17 cellular contexts compared by ENCODE assay signal in the genomic region with DNA sequence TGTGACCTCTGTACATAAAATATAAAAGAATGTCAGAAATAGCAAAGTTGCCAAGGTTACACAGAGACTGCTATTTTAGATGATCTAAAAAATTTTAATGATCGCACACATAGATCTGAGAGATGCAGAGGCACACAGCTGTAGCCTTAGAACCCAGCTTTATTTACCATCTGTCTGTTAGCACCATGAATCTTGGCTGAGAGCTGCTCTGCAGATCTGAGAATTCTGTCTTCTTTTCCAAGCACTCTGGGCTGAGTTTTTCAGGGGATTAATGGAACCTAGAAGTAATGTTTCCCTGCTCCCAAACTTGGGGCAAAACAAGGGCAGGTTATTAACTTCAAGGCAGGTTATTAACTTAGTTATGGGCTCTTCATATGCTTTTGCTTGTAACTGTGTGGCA.
DNase-seq lines count a peak whose midpoint lies in the region; ATAC-seq, FAIRE-seq and TF ChIP-seq lines count a peak whose summit lies in the region.
"Had no signal": no experiment of that assay in that cellular context is flagged by ENCODE, and none has a peak within 500 bp of the region (broad histone marks: within the 10 kb centered on the region; RNA-seq: fewer than 3 reads in every experiment).

No MANE protein-coding gene starts in this region.

- WGBS in HepG2 (ENCODE audit: low lambda C conversion rate) = 45% methylated on average over 1 of the region's 1 CpG
- WGBS in right lobe of liver (ENCODE audit: insufficient coverage, low coverage, low lambda C conversion rate, missing lambda C conversion rate) = 79% methylated on average over 1 of the region's 1 CpG

- DNase-seq in HepG2 (ENCODE audit: low spot score) = no peak
- DNase-seq in right lobe of liver = no peak
- DNase-seq in brain microvascular endothelial cell = no peak
- no peak for DNase-seq in nephron progenitor cell
- no peak for DNase-seq in vagina (ENCODE audit: extremely low spot score in 2 of 2)
- no peak for DNase-seq in GM20000 (ENCODE audit: low spot score)
- no peak for DNase-seq in DMS153 (lab: John Stamatoyannopoulos, UW)
- no peak for DNase-seq in D341Med (ENCODE audit: low spot score)
- DNase-seq: activated CD4-positive, CD25-positive, alpha-beta regulatory T cell treated with anti-CD3 and anti-CD28 coated beads, Interleukin-2, amount 50 U/mL, for 72 hours; NCI-H524 treated with DMSO at 0.1 percent for 48 hours; transverse colon had no signal

- H3K4me1 ChIP-seq in HepG2 (ENCODE audit: insufficient read depth, low read length) (no peaks in the 10 kb centered on the region), right lobe of liver (no peaks in the 10 kb centered on the region), vagina (peaks cover 43% of the 10 kb centered on the region)
- H3K4me1 ChIP-seq: transverse colon had no signal

- no peak for ATAC-seq in HepG2
- no peak for ATAC-seq in right lobe of liver
- ATAC-seq: natural killer cell treated with Interleukin-12 subunit alpha and Interleukin-12 subunit beta and Interleukin-15 and Interleukin-18, amount 100 ng/mL, for 72 hours; stimulated activated memory B cell treated with anti-CD40 and anti-IgM and Interleukin-4, amounts not matched to agents 10 μg/mL and 1 μg/mL and 100 μg/mL, for 72 hours had no signal

- no peak for TF ChIP-seq RAD21 in HepG2 (CRISPR knock-in tag; IDR thresholded peaks at IDR 0.05)

- intact Hi-C loops in HepG2 (cut with micrococcal nuclease; ENCODE audit: unreplicated experiment) (no loop called here), right lobe of liver (cut with DNase I) (no loop called here), vagina (cut with DNase I) (no loop called here)

- H3K27me3 Mint-ChIP-seq in nephron progenitor cell (ENCODE audit: low read depth, poor library complexity) = no peaks in the 10 kb centered on the region
- H3K27me3 Mint-ChIP-seq: memory B cell; stimulated activated memory B cell treated with anti-CD40 and anti-IgM and Interleukin-4, amounts not matched to agents 10 μg/mL and 1 μg/mL and 100 μg/mL, for 72 hours had no signal

- H3K4me3 Mint-ChIP-seq in nephron progenitor cell = no peak overlapping the region
- H3K4me3 Mint-ChIP-seq: memory B cell; natural killer cell treated with Interleukin-12 subunit alpha and Interleukin-12 subunit beta and Interleukin-15 and Interleukin-18, amount 100 ng/mL, for 72 hours; stimulated activated memory B cell treated with anti-CD40 and anti-IgM and Interleukin-4, amounts not matched to agents 10 μg/mL and 1 μg/mL and 100 μg/mL, for 72 hours had no signal

- no peaks in the 10 kb centered on the region for H3K79me2 ChIP-seq in HepG2 (ENCODE audit: insufficient read depth, low read length)

- in situ Hi-C loops in HepG2 (cut with HindIII; ENCODE audit: extremely low pct_ligation_motif_present, low pct_unique_long_range_greater_than_20kb) (no loop called here), brain microvascular endothelial cell (cut with HindIII; ENCODE audit: low pct_ligation_motif_present, low sequenced_read_pairs) (no loop called here)

- POLR2A ChIA-PET in HepG2 (lab: Yijun Ruan, JAX) = no interaction called here

- TF ChIP-seq CTCF in HepG2 (CRISPR knock-in tag; IDR thresholded peaks at IDR 0.05) (no peak), right lobe of liver (IDR thresholded peaks at IDR 0.05) (no peak), brain microvascular endothelial cell (IDR thresholded peaks at IDR 0.05; ENCODE audit: low read depth, low read length, missing control alignments) (no peak), nephron progenitor cell (IDR thresholded peaks at IDR 0.05) (no peak), vagina (IDR thresholded peaks at IDR 0.05) (no peak), GM20000 (IDR thresholded peaks at IDR 0.05; ENCODE audit: extremely low read depth, missing control alignments) (no peak)

- peak; percentile 65 for FAIRE-seq in HepG2 (lab: Jason Lieb, UNC)
- FAIRE-seq: A204.1, GM12892 had no signal

- no peak overlapping the region for H2AFZ ChIP-seq in HepG2 (ENCODE audit: low read length)

- H3K4me3 ChIP-seq in HepG2 (replicated peaks in 1 of 3; ENCODE audit: insufficient read depth in 1 of 3, low read depth in 2 of 3, low read length in 3 of 3) (no peak overlapping the region), right lobe of liver (no peak overlapping the region), brain microvascular endothelial cell (ENCODE audit: low read depth, low read length) (no peak overlapping the region), vagina (no peak overlapping the region)
- H3K4me3 ChIP-seq: transverse colon had no signal

- H3K36me3 Mint-ChIP-seq in nephron progenitor cell (ENCODE audit: low read depth) = no peaks in the 10 kb centered on the region
- H3K36me3 Mint-ChIP-seq: memory B cell; natural killer cell treated with Interleukin-12 subunit alpha and Interleukin-12 subunit beta and Interleukin-15 and Interleukin-18, amount 100 ng/mL, for 72 hours; stimulated activated memory B cell treated with anti-CD40 and anti-IgM and Interleukin-4, amounts not matched to agents 10 μg/mL and 1 μg/mL and 100 μg/mL, for 72 hours had no signal

- H3K9me3 ChIP-seq in HepG2 (ENCODE audit: low read length) (no peaks in the 10 kb centered on the region), right lobe of liver (no peaks in the 10 kb centered on the region), vagina (no peaks in the 10 kb centered on the region)
- H3K9me3 ChIP-seq: transverse colon had no signal

- H3K36me3 ChIP-seq in HepG2 (replicated peaks in 1 of 2; ENCODE audit: control insufficient read depth in 1 of 2, insufficient read depth in 2 of 2, low read length in 2 of 2) = no peaks in the 10 kb centered on the region
- no peaks in the 10 kb centered on the region for H3K36me3 ChIP-seq in right lobe of liver
- no peaks in the 10 kb centered on the region for H3K36me3 ChIP-seq in brain microvascular endothelial cell (replicated peaks)
- H3K36me3 ChIP-seq in vagina = no peaks in the 10 kb centered on the region
- H3K36me3 ChIP-seq: transverse colon had no signal

- H3K4me2 ChIP-seq in HepG2 (ENCODE audit: low read depth, low read length) = no peak overlapping the region

- TF ChIP-seq EP300 in HepG2 (IDR thresholded peaks at IDR 0.05; ENCODE audit: low read depth in 2 of 2, low read length in 2 of 2) (no peak), HepG2 (CRISPR knock-in tag; IDR thresholded peaks at IDR 0.05; ENCODE audit: borderline replicate concordance) (no peak)

- H4K20me1 ChIP-seq in HepG2 (ENCODE audit: insufficient read depth, low read length) = no peaks in the 10 kb centered on the region

- TF ChIP-seq POLR2A in HepG2 (IDR thresholded peaks at IDR 0.05; ENCODE audit: insufficient read depth in 1 of 2, low read depth in 2 of 2, low read length in 2 of 2) (no peak), right lobe of liver (IDR thresholded peaks at IDR 0.05) (no peak), vagina (IDR thresholded peaks at IDR 0.05) (no peak)

- BruUV-seq in HepG2 (replicated peaks; lab: Mats Ljungman, UMichigan) = no TSS peak

- H3K27me3 ChIP-seq in HepG2 (ENCODE audit: control insufficient read depth in 1 of 2, insufficient read depth in 2 of 2, low read length in 2 of 2) = 0 out of 5 replicates have a peak, but pooled peaks cover 0 to 9% of the 10 kb centered on the region in 2 experiments
- no peaks in the 10 kb centered on the region for H3K27me3 ChIP-seq in right lobe of liver
- no peaks in the 10 kb centered on the region for H3K27me3 ChIP-seq in brain microvascular endothelial cell (replicated peaks)
- no peaks in the 10 kb centered on the region for H3K27me3 ChIP-seq in vagina
- H3K27me3 ChIP-seq: transverse colon had no signal

- H3K9ac ChIP-seq in HepG2 (ENCODE audit: insufficient read depth, low read depth, low read length) = no peak overlapping the region

- peaks cover 15% of the 10 kb centered on the region for H3K4me1 Mint-ChIP-seq in nephron progenitor cell
- H3K4me1 Mint-ChIP-seq: memory B cell; stimulated activated memory B cell treated with anti-CD40 and anti-IgM and Interleukin-4, amounts not matched to agents 10 μg/mL and 1 μg/mL and 100 μg/mL, for 72 hours had no signal

- H3K27ac ChIP-seq in HepG2 (ENCODE audit: extremely low read length, insufficient read depth, low read length) (no peak overlapping the region), right lobe of liver (no peak overlapping the region), brain microvascular endothelial cell (peak overlapping the region; percentile 55), vagina (peak overlapping the region; percentile 45)
- H3K27ac ChIP-seq: C4-2B had no signal

- CTCF ChIA-PET in HepG2 (lab: Yijun Ruan, JAX; ENCODE audit: low intra/inter-chr PET ratio, low total read pairs) = no interaction called here

- no peaks in the 10 kb centered on the region for H3K9me3 Mint-ChIP-seq in nephron progenitor cell

- H3K27ac Mint-ChIP-seq in nephron progenitor cell = peak overlapping the region; percentile 73
- H3K27ac Mint-ChIP-seq: memory B cell; natural killer cell treated with Interleukin-12 subunit alpha and Interleukin-12 subunit beta and Interleukin-15 and Interleukin-18, amount 100 ng/mL, for 72 hours; stimulated activated memory B cell treated with anti-CD40 and anti-IgM and Interleukin-4, amounts not matched to agents 10 μg/mL and 1 μg/mL and 100 μg/mL, for 72 hours had no signal

TF ChIP-seq in HepG2, 621 proteins besides CTCF, POLR2A, EP300 and RAD21 (continues in another document):
- TF ChIP-seq ZBTB7A (CRISPR knock-in tag; IDR thresholded peaks at IDR 0.05) = no peak
- TF ChIP-seq, protein P1, sequence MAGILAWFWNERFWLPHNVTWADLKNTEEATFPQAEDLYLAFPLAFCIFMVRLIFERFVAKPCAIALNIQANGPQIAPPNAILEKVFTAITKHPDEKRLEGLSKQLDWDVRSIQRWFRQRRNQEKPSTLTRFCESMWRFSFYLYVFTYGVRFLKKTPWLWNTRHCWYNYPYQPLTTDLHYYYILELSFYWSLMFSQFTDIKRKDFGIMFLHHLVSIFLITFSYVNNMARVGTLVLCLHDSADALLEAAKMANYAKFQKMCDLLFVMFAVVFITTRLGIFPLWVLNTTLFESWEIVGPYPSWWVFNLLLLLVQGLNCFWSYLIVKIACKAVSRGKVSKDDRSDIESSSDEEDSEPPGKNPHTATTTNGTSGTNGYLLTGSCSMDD (CRISPR knock-in tag; IDR thresholded peaks at IDR 0.05) = no peak
- TF ChIP-seq FOXM1 (CRISPR knock-in tag; IDR thresholded peaks at IDR 0.05) = no peak
- no peak for TF ChIP-seq PHF5A (CRISPR knock-in tag; IDR thresholded peaks at IDR 0.05; ENCODE audit: low read depth, unreplicated experiment)
- TF ChIP-seq ZNF780A (CRISPR knock-in tag; IDR thresholded peaks at IDR 0.05) = no peak

Comparison
In these comparisons a context has a peak if more than half of its experiments do, and no peak if none do; other contexts are left out.
1. H3K27ac ChIP-seq: peak in brain microvascular endothelial cell (single experiment) and vagina (single experiment); none in HepG2 (single experiment) and right lobe of liver (0 of 3).